Comparison of ENCODE assay signal across 20 cellular contexts in genomic region chr15:99174567-99174966, GRCh38.
DNase-seq lines count a peak whose midpoint lies in the region; ATAC-seq, FAIRE-seq and TF ChIP-seq lines count a peak whose summit lies in the region.
"Had no signal": no experiment of that assay in that cellular context is flagged by ENCODE, and none has a peak within 500 bp of the region (broad histone marks: within the 10 kb centered on the region; RNA-seq: fewer than 3 reads in every experiment).

No MANE protein-coding gene starts in this region.

- no TSS peak for BruUV-seq in K562 (replicated peaks; lab: Mats Ljungman, UMichigan)

- H3K36me3 ChIP-seq in K562 (ENCODE audit: control insufficient read depth, insufficient read depth, low read length) (no peaks in the 10 kb centered on the region), heart left ventricle (peaks cover 0 to 38% (median 21%) of the 10 kb centered on the region in 9 donors), tibial artery (no peaks in the 10 kb centered on the region)
- H3K36me3 ChIP-seq: thyroid gland had no signal

- H3K27ac Mint-ChIP-seq in nephron progenitor cell = peak overlapping the region; percentile 67
- H3K27ac Mint-ChIP-seq: activated CD8-positive, alpha-beta memory T cell treated with anti-CD3 and anti-CD28 coated beads, Interleukin-2, amount 10 ng/mL, durations not matched to agents 7 days and 5 days; activated naive CD8-positive, alpha-beta T cell treated with anti-CD3 and anti-CD28 coated beads, Interleukin-2, amount 10 ng/mL, durations not matched to agents 7 days and 5 days; activated T-helper 17 cell treated with anti-CD3 and anti-CD28 coated beads, Interleukin-2, amount 50 U/mL, for 72 hours had no signal

- no peak overlapping the region for H3K27ac ChIP-seq in K562 (ENCODE audit: extremely low read depth, low read depth, low read length)
- H3K27ac ChIP-seq in heart left ventricle = peak overlapping the region; percentile 66 to 94 (median 85)
- peak overlapping the region; percentile 92 to 98 for H3K27ac ChIP-seq in tibial artery
- H3K27ac ChIP-seq: RWPE1, thyroid gland had no signal

- no peak overlapping the region for H3K4me3 ChIP-seq in K562
- H3K4me3 ChIP-seq in heart left ventricle = peak overlapping the region in 1 of 12 donors; percentile 11
- no peak overlapping the region for H3K4me3 ChIP-seq in tibial artery
- H3K4me3 ChIP-seq: thyroid gland had no signal

- intact Hi-C loops in K562 (cut with micrococcal nuclease) (loop anchor here (5.0 kb wide), 1 partner anchor 38 kb away; no protein-coding TSS in a partner anchor), heart left ventricle (cut with DNase I) (loop anchor here in 7 of 10 donors (2.0 to 5.0 kb wide), 4 partner anchors 37 to 67 kb away; partner anchors contain the start of gene SYNM (in 2 of the 7)), tibial artery (cut with DNase I; ENCODE audit: low total_unique reads) (no loop called here)

- no peaks in the 10 kb centered on the region for H3K27me3 ChIP-seq in K562 (ENCODE audit: control insufficient read depth in 2 of 2, insufficient read depth in 2 of 2, low read length in 2 of 2)
- no peaks in the 10 kb centered on the region for H3K27me3 ChIP-seq in heart left ventricle
- no peaks in the 10 kb centered on the region for H3K27me3 ChIP-seq in tibial artery
- H3K27me3 ChIP-seq: thyroid gland had no signal

- H3K9ac ChIP-seq in K562 (ENCODE audit: insufficient read depth in 1 of 2, low read depth in 2 of 2, low read length in 2 of 2) = no peak overlapping the region

- no peaks in the 10 kb centered on the region for H3K9me1 ChIP-seq in K562 (ENCODE audit: control insufficient read depth, insufficient read depth, low read length)

- peaks cover 31% of the 10 kb centered on the region for H3K36me3 Mint-ChIP-seq in nephron progenitor cell (ENCODE audit: low read depth)
- H3K36me3 Mint-ChIP-seq: activated CD8-positive, alpha-beta memory T cell treated with anti-CD3 and anti-CD28 coated beads, Interleukin-2, amount 10 ng/mL, durations not matched to agents 7 days and 5 days; activated naive CD8-positive, alpha-beta T cell treated with anti-CD3 and anti-CD28 coated beads, Interleukin-2, amount 10 ng/mL, durations not matched to agents 7 days and 5 days; naive thymus-derived CD4-positive, alpha-beta T cell had no signal

- TF ChIP-seq POLR2A in K562 (conservative IDR thresholded peaks at IDR 0.05) (no peak), heart left ventricle (IDR thresholded peaks at IDR 0.05) (no peak)

- H3K4me3 Mint-ChIP-seq in nephron progenitor cell = no peak overlapping the region
- H3K4me3 Mint-ChIP-seq: activated CD8-positive, alpha-beta memory T cell treated with anti-CD3 and anti-CD28 coated beads, Interleukin-2, amount 10 ng/mL, durations not matched to agents 7 days and 5 days; activated naive CD8-positive, alpha-beta T cell treated with anti-CD3 and anti-CD28 coated beads, Interleukin-2, amount 10 ng/mL, durations not matched to agents 7 days and 5 days; activated T-helper 17 cell treated with anti-CD3 and anti-CD28 coated beads, Interleukin-2, amount 50 U/mL, for 72 hours; naive thymus-derived CD4-positive, alpha-beta T cell had no signal

- no peak for TF ChIP-seq RAD21 in K562 (CRISPR knock-in tag; conservative IDR thresholded peaks at IDR 0.05 in 1 of 2, IDR thresholded peaks at IDR 0.05 in 1 of 2)

- no peaks in the 10 kb centered on the region for H3K9me3 Mint-ChIP-seq in nephron progenitor cell
- H3K9me3 Mint-ChIP-seq: activated naive CD8-positive, alpha-beta T cell treated with anti-CD3 and anti-CD28 coated beads, Interleukin-2, amount 10 ng/mL, durations not matched to agents 7 days and 5 days; activated T-helper 17 cell treated with anti-CD3 and anti-CD28 coated beads, Interleukin-2, amount 50 U/mL, for 72 hours; naive thymus-derived CD4-positive, alpha-beta T cell had no signal

- DNase-seq in K562 (ENCODE audit: extremely low read depth in 1 of 4, low spot score in 3 of 4) (no peak), heart left ventricle (peak in 4 of 5 donors; percentile 33 to 69 (median 48)), nephron progenitor cell (no peak), tibial artery (no peak), GM19239 (ENCODE audit: insufficient read length, low spot score) (no peak), OCI-M1 (lab: John Stamatoyannopoulos, UW) (no peak), AML-193 (lab: John Stamatoyannopoulos, UW) (no peak)
- DNase-seq: activated CD4-positive, alpha-beta T cell treated with anti-CD3 and anti-CD28 coated beads for 4 hours; activated CD8-positive, alpha-beta memory T cell treated with anti-CD3 and anti-CD28 coated beads, Interleukin-2, amount 10 ng/mL, durations not matched to agents 7 days and 5 days; activated naive CD8-positive, alpha-beta T cell treated with anti-CD3 and anti-CD28 coated beads, Interleukin-2, amount 10 ng/mL, durations not matched to agents 7 days and 5 days; Calu3; dermis blood vessel endothelial cell; KG1; naive thymus-derived CD4-positive, alpha-beta T cell; NCI-H2029; NCI-H446; stimulated activated CD8-positive, alpha-beta memory T cell treated with anti-CD3 and anti-CD28 coated beads, Interleukin-4, amount 100 ng/mL, for 48 hours; thyroid gland had no signal

- H3K4me1 ChIP-seq in K562 (replicated peaks in 1 of 2; ENCODE audit: control insufficient read depth in 2 of 2, insufficient read depth in 2 of 2, low read length in 2 of 2) (peaks cover 0 to 4% of the 10 kb centered on the region in 2 experiments; a peak in 2 of 5 replicates), heart left ventricle (peaks cover 0 to 64% (median 23%) of the 10 kb centered on the region in 12 donors), tibial artery (peaks cover 0 to 58% (median 30%) of the 10 kb centered on the region in 4 donors)

- TF ChIP-seq EP300 in K562 (IDR thresholded peaks at IDR 0.05; ENCODE audit: low read length) = no peak

- H3K9me3 ChIP-seq in K562 (replicated peaks; ENCODE audit: control insufficient read depth, insufficient read depth, low read depth, low read length) = no peaks in the 10 kb centered on the region
- no peaks in the 10 kb centered on the region for H3K9me3 ChIP-seq in heart left ventricle
- no peaks in the 10 kb centered on the region for H3K9me3 ChIP-seq in tibial artery
- H3K9me3 ChIP-seq: thyroid gland had no signal

- no peaks in the 10 kb centered on the region for H3K79me2 ChIP-seq in K562 (ENCODE audit: control insufficient read depth, insufficient read depth, low read length)

- ATAC-seq in K562 (peak; percentile 49; the same call in 2 of the 3 replicates), heart left ventricle (peak; percentile 84 to 90 (median 88))
- ATAC-seq: activated CD8-positive, alpha-beta memory T cell treated with anti-CD3 and anti-CD28 coated beads, Interleukin-2, amount 10 ng/mL, durations not matched to agents 7 days and 5 days; activated T-helper 17 cell treated with anti-CD3 and anti-CD28 coated beads, Interleukin-2, amount 50 U/mL, for 72 hours; naive thymus-derived CD4-positive, alpha-beta T cell had no signal

- 24% methylated on average over 8 of the region's 8 CpGs for WGBS in K562 (ENCODE audit: insufficient coverage, low coverage, missing lambda C conversion rate)
- 40 to 47% (median 41%) methylated on average over 8 of the region's 8 CpGs for WGBS in heart left ventricle, 4 donors

- FAIRE-seq in K562 (lab: Jason Lieb, UNC) = no peak
- no peak for FAIRE-seq in GM19239 (lab: Jason Lieb, UNC)

- peaks cover 3% of the 10 kb centered on the region for H3K27me3 Mint-ChIP-seq in nephron progenitor cell (ENCODE audit: low read depth, poor library complexity)
- H3K27me3 Mint-ChIP-seq: activated CD8-positive, alpha-beta memory T cell treated with anti-CD3 and anti-CD28 coated beads, Interleukin-2, amount 10 ng/mL, durations not matched to agents 7 days and 5 days; activated T-helper 17 cell treated with anti-CD3 and anti-CD28 coated beads, Interleukin-2, amount 50 U/mL, for 72 hours; naive thymus-derived CD4-positive, alpha-beta T cell had no signal

- CTCF ChIA-PET in K562 (lab: Yijun Ruan, JAX; ENCODE audit: low intra/inter-chr PET ratio) = no interaction called here

- H4K20me1 ChIP-seq in K562 (replicated peaks; ENCODE audit: control insufficient read depth, insufficient read depth, low read length) = no peaks in the 10 kb centered on the region

- H3K4me1 Mint-ChIP-seq in nephron progenitor cell = peaks cover 28% of the 10 kb centered on the region
- H3K4me1 Mint-ChIP-seq: activated CD8-positive, alpha-beta memory T cell treated with anti-CD3 and anti-CD28 coated beads, Interleukin-2, amount 10 ng/mL, durations not matched to agents 7 days and 5 days; activated naive CD8-positive, alpha-beta T cell treated with anti-CD3 and anti-CD28 coated beads, Interleukin-2, amount 10 ng/mL, durations not matched to agents 7 days and 5 days; activated T-helper 17 cell treated with anti-CD3 and anti-CD28 coated beads, Interleukin-2, amount 50 U/mL, for 72 hours had no signal

- TF ChIP-seq CTCF in K562 (IDR thresholded peaks at IDR 0.05 in 2 of 3, conservative IDR thresholded peaks at IDR 0.05 in 1 of 3; ENCODE audit: insufficient read depth in 2 of 3, low read depth in 1 of 3, low read length in 3 of 3) = no peak
- TF ChIP-seq CTCF in heart left ventricle (IDR thresholded peaks at IDR 0.05) = no peak
- TF ChIP-seq CTCF in nephron progenitor cell (IDR thresholded peaks at IDR 0.05) = no peak
- no peak for TF ChIP-seq CTCF in tibial artery (IDR thresholded peaks at IDR 0.05)

- H2AFZ ChIP-seq in K562 (ENCODE audit: low read depth, low read length) = no peak overlapping the region; the same call in 1 of the 2 replicates

- POLR2A ChIA-PET in K562 (lab: Yijun Ruan, JAX) = interaction anchor here (0.7 to 1.1 kb wide), 3 partner anchors 13 to 67 kb away, joined by 3 to 4 read pairs (median 4); no protein-coding TSS in a partner anchor

- no peak overlapping the region for H3K4me2 ChIP-seq in K562 (ENCODE audit: insufficient read depth, low read length)

- in situ Hi-C loops in K562 (cut with MboI) = no loop called here

TF ChIP-seq in K562, 482 proteins besides CTCF, POLR2A, EP300 and RAD21 (continues in another document):
- TF ChIP-seq MAZ (CRISPR knock-in tag; conservative IDR thresholded peaks at IDR 0.05 in 1 of 2, IDR thresholded peaks at IDR 0.05 in 1 of 2) (no peak), NCOA6 (IDR thresholded peaks at IDR 0.05) (no peak), THRB (CRISPR knock-in tag; conservative IDR thresholded peaks at IDR 0.05) (no peak)

Comparison
In these comparisons a context has a peak if more than half of its experiments do, and no peak if none do; other contexts are left out.
1. DNase-seq: peak in heart left ventricle (4 of 5); none in K562 (0 of 4), nephron progenitor cell (single experiment), tibial artery (0 of 2), GM19239 (single experiment), OCI-M1 (single experiment) and AML-193 (0 of 2).